1 cellular context compared by ENCODE assay signal in the genomic region with DNA sequence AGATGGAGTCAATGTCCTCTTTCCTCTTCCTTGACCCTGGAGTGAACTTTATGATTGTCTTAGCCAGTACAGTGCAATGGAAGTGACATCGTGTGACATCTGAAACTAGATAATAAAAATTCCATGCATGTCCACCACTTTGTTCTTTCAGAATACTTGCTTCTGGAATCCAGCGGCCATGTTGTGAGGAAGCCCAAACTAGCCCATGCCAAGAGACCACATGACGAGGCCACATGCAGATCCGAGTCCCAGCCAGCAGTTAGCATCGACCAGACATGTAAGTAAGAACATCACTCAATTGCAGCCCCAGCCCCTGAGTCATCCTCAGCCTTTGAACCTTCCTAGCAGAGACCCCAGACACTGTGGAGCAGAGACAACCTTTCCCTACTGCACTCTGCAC.
TF ChIP-seq lines count a peak whose summit lies in the region.

No MANE protein-coding gene starts in this region.

TF ChIP-seq in HepG2, 621 proteins besides CTCF, POLR2A, EP300 and RAD21 (continued from another document):
- TF ChIP-seq, protein P1, sequence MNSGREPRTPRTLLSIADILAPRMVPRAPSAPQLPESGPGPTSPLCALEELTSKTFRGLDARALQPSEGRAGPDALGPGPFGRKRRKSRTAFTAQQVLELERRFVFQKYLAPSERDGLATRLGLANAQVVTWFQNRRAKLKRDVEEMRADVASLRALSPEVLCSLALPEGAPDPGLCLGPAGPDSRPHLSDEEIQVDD (CRISPR knock-in tag; IDR thresholded peaks at IDR 0.05; ENCODE audit: borderline replicate concordance) = no peak
- TF ChIP-seq KAT7 (CRISPR knock-in tag; IDR thresholded peaks at IDR 0.05; ENCODE audit: borderline replicate concordance) (no peak), ZNF549 (CRISPR knock-in tag; IDR thresholded peaks at IDR 0.05) (no peak)
- TF ChIP-seq, protein P2, sequence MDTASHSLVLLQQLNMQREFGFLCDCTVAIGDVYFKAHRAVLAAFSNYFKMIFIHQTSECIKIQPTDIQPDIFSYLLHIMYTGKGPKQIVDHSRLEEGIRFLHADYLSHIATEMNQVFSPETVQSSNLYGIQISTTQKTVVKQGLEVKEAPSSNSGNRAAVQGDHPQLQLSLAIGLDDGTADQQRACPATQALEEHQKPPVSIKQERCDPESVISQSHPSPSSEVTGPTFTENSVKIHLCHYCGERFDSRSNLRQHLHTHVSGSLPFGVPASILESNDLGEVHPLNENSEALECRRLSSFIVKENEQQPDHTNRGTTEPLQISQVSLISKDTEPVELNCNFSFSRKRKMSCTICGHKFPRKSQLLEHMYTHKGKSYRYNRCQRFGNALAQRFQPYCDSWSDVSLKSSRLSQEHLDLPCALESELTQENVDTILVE (CRISPR knock-in tag; IDR thresholded peaks at IDR 0.05) = no peak
